8 cellular contexts compared by ENCODE assay signal in genomic region chr1:203744008-203744972, GRCh38. TPM values are rescaled to one million over a fixed set of nuclear protein-coding genes. Genes with fewer than 3 reads are reported as not detected.
DNase-seq lines count a peak whose midpoint lies in the region; ATAC-seq and TF ChIP-seq lines count a peak whose summit lies in the region.

No MANE protein-coding gene starts in this region.

- H3K36me3 ChIP-seq in adipocyte (ENCODE audit: control insufficient read depth, insufficient read depth, low read length, severe bottlenecking) = peaks cover 27% of the 10 kb centered on the region
- peaks cover 22% of the 10 kb centered on the region for H3K36me3 ChIP-seq in suprapubic skin

- H3K9me3 ChIP-seq in adipocyte (ENCODE audit: control insufficient read depth, low read length) (no peaks in the 10 kb centered on the region), suprapubic skin (no peaks in the 10 kb centered on the region)

- no peaks in the 10 kb centered on the region for H3K27me3 ChIP-seq in adipocyte (replicated peaks; ENCODE audit: control insufficient read depth, insufficient read depth, low read length)
- H3K27me3 ChIP-seq in suprapubic skin = no peaks in the 10 kb centered on the region

- DNase-seq in CD14-positive monocyte (ENCODE audit: low spot score) = no peak
- no peak for DNase-seq in adipocyte (ENCODE audit: low read depth)
- peak in 27 of 51 donors; percentile 2 to 59 (median 25) for DNase-seq in hypothalamus (lab: John Stamatoyannopoulos, UW)
- peak; percentile 82 to 85 for DNase-seq in suprapubic skin (ENCODE audit: low spot score in 2 of 2)

- TF ChIP-seq POLR2A in suprapubic skin (IDR thresholded peaks at IDR 0.05) = no peak

- peak overlapping the region; percentile 12 for H3K9ac ChIP-seq in adipocyte (ENCODE audit: low read length)

- intact Hi-C loops in CD14-positive monocyte (cut with micrococcal nuclease) = loop anchor here in 1 of 2 donors (10.0 kb wide), 1 partner anchor 51 kb away; the partner anchor contains the start of genes ZBED6 and ZC3H11A

- peaks cover 23% of the 10 kb centered on the region for H3K4me1 Mint-ChIP-seq in CD14-positive monocyte

- H3K9me3 Mint-ChIP-seq in CD14-positive monocyte = peaks cover 0 to 4% (median 0%) of the 10 kb centered on the region in 7 donors

- peaks cover 0 to 5% (median 0%) of the 10 kb centered on the region in 3 donors for H3K27me3 Mint-ChIP-seq in CD14-positive monocyte (ENCODE audit: low read depth in 3 of 3)

- H3K36me3 Mint-ChIP-seq in CD14-positive monocyte = peaks cover 27 to 35% of the 10 kb centered on the region in 2 donors

- H3K27ac ChIP-seq in suprapubic skin = peak overlapping the region; percentile 77

- H3K4me3 ChIP-seq in adipocyte (ENCODE audit: low read length) (no peak overlapping the region), suprapubic skin (peak overlapping the region; percentile 18)

- peak overlapping the region; percentile 63 to 79 for H3K4me3 Mint-ChIP-seq in CD14-positive monocyte

- H3K27ac Mint-ChIP-seq in CD14-positive monocyte = peak overlapping the region; percentile 82 to 92 (median 86)

- H3K4me1 ChIP-seq in adipocyte (ENCODE audit: control insufficient read depth, insufficient read depth, low read length) = peaks cover 26% of the 10 kb centered on the region
- peaks cover 28% of the 10 kb centered on the region for H3K4me1 ChIP-seq in suprapubic skin

- WGBS in suprapubic skin = 38% methylated on average over 10 of the region's 10 CpGs

- TF ChIP-seq EP300 in suprapubic skin (IDR thresholded peaks at IDR 0.05) = no peak

- peak; percentile 75 for ATAC-seq in HG03108 (IDR thresholded peaks at IDR 0.05; ENCODE audit: unreplicated experiment)
- no peak for ATAC-seq in GM21381 (IDR thresholded peaks at IDR 0.05; ENCODE audit: unreplicated experiment)
- no peak for ATAC-seq in GM21723 (IDR thresholded peaks at IDR 0.05; ENCODE audit: unreplicated experiment)
- no peak for ATAC-seq in HG03025 (IDR thresholded peaks at IDR 0.05; ENCODE audit: low FRiP score, unreplicated experiment)

- TF ChIP-seq CTCF in CD14-positive monocyte (IDR thresholded peaks at IDR 0.05) (no peak), suprapubic skin (IDR thresholded peaks at IDR 0.05) (no peak)

RNA-seq across cellular contexts. Expression of gene LAX1, which starts 20.7 kb away (rescaled TPM):
- polyA plus RNA-seq in CD14-positive monocyte = not detected
- under 1 TPM in 3 of 4 donors, not detected in 1; 0.25 to 0.97 (median 0.45) TPM for total RNA-seq in suprapubic skin

RNA-seq across cellular contexts. Expression of gene ZBED6, which starts 51.1 kb away (rescaled TPM):
- under 1 TPM; 0.56 to 1.00 TPM for polyA plus RNA-seq in CD14-positive monocyte
- 10 to 100 TPM; 19.2 to 76.7 (median 30.3) TPM for total RNA-seq in suprapubic skin

RNA-seq across cellular contexts. Expression of gene ZC3H11A, which starts 51.1 kb away (rescaled TPM):
- polyA plus RNA-seq in CD14-positive monocyte = 10 to 100 TPM; 17.8 to 23.2 TPM
- total RNA-seq in suprapubic skin = 100 to 1,000 TPM in 3 of 4 donors, 10 to 100 TPM in 1; 99.8 to 153 (median 110) TPM

Comparison
In these comparisons a context has a peak if more than half of its experiments do, and no peak if none do; other contexts are left out.
1. DNase-seq: peak in hypothalamus (27 of 51) and suprapubic skin (2 of 2); none in CD14-positive monocyte (single experiment) and adipocyte (single experiment).